15 cellular contexts compared by ENCODE assay signal in the genomic region with DNA sequence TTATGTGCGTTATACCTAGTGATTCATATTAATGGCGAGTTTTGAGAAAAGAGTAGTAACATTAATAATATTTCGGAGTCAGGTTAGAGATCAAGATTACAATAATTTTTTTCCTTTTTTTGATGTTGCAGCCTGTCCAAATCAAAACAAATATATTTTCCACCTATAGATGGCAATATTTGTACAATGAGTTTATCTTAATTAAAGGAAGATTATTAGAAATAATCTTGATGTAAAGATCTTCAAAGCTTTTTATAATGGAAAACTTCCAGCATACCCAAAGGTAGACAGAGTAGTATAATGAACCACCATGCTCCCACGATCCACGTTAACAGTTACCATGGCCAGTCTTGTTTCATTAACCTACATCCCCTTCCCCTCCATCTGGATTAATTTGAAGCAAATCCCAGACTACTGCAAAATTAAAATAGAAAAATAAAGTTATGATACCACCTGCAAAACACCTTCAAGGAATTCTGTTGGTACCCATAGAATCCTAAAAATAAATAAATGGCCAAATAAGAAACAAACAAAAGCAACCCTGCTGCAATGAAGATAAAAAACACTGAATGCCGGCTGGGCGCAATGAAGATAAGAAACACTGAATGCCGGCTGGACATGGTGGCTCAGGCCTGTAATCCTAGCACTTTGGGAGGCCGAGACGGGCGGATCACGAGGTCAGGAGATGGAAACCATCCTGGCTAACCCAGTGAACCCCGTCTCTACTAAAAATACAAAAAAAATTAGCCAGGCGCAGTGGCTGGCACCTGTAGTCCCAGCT. TPM values are rescaled to one million over a fixed set of nuclear protein-coding genes. Genes with fewer than 3 reads are reported as not detected.
DNase-seq lines count a peak whose midpoint lies in the region; ATAC-seq and TF ChIP-seq lines count a peak whose summit lies in the region.
"Had no signal": no experiment of that assay in that cellular context is flagged by ENCODE, and none has a peak within 500 bp of the region (broad histone marks: within the 10 kb centered on the region; RNA-seq: fewer than 3 reads in every experiment).

No MANE protein-coding gene starts in this region.

- no peaks in the 10 kb centered on the region for H4K20me1 ChIP-seq in HCT116 (ENCODE audit: insufficient read depth)

- peak; percentile 45 for TF ChIP-seq RAD21 in HCT116 (IDR thresholded peaks at IDR 0.05; ENCODE audit: low read depth)

- peaks cover 9% of the 10 kb centered on the region for H3K27me3 ChIP-seq in HCT116 (ENCODE audit: insufficient read depth, low read length)
- H3K27me3 ChIP-seq in RWPE2 (ENCODE audit: insufficient read depth, poor library complexity, severe bottlenecking), result no peaks in the 10 kb centered on the region
- H3K27me3 ChIP-seq in foreskin keratinocyte, result peaks cover 44% of the 10 kb centered on the region
- no peaks in the 10 kb centered on the region for H3K27me3 ChIP-seq in BE2C
- H3K27me3 ChIP-seq: testis had no signal

- intact Hi-C loops in HCT116 (cut with micrococcal nuclease), result no loop called here

- H3K4me2 ChIP-seq in HCT116 (ENCODE audit: low read length), result no peak overlapping the region

- no peak for DNase-seq in AG10803 (ENCODE audit: low read depth)
- DNase-seq in HCT116 (ENCODE audit: low read depth, low spot score), result no peak
- DNase-seq in RWPE2 (ENCODE audit: low spot score), result no peak
- no peak for DNase-seq in foreskin keratinocyte
- no peak for DNase-seq in activated naive CD4-positive, alpha-beta T cell treated with anti-CD3 and anti-CD28 coated beads, Interleukin-2, amount 50 U/mL, for 16 hours
- DNase-seq in BE2C, result no peak
- DNase-seq in A172 (ENCODE audit: low spot score), result no peak
- no peak for DNase-seq in activated T-cell treated with anti-CD3 and anti-CD28 coated beads, Interleukin-2, amount 50 U/mL, for 72 hours
- DNase-seq: activated B cell treated with CpG ODN at 0.5 μM for 24 hours; DMS79 treated with DMSO at 0.1 percent for 48 hours; hippocampal formation; naive B cell; stimulated activated CD4-positive, alpha-beta T cell treated with anti-CD3 and anti-CD28 coated beads, Interleukin-2, amount 100 ng/mL, for 48 hours; testis had no signal

- H3K4me1 ChIP-seq in HCT116 (ENCODE audit: control insufficient read depth in 1 of 2, insufficient read depth in 2 of 2, low read length in 2 of 2), result no peaks in the 10 kb centered on the region
- H3K4me1 ChIP-seq in RWPE2 (ENCODE audit: insufficient read depth, poor library complexity, severe bottlenecking), result no peaks in the 10 kb centered on the region
- no peaks in the 10 kb centered on the region for H3K4me1 ChIP-seq in foreskin keratinocyte
- H3K4me1 ChIP-seq in BE2C, result peaks cover 16% of the 10 kb centered on the region

- CTCF ChIA-PET in HCT116 (lab: Charles Lee), result interaction anchor here (0.6 to 2.0 kb wide), 3 partner anchors 140 to 410 kb away, joined by 3 to 14 read pairs (median 4); no protein-coding TSS in a partner anchor

- H3K9ac ChIP-seq in HCT116 (ENCODE audit: low read length), result no peak overlapping the region

- H3K36me3 Mint-ChIP-seq in activated T-cell treated with anti-CD3 and anti-CD28 coated beads, Interleukin-2, amount 50 U/mL, for 72 hours (ENCODE audit: insufficient read depth in 2 of 2), result no peaks in the 10 kb centered on the region
- H3K36me3 Mint-ChIP-seq: naive B cell had no signal

- no peaks in the 10 kb centered on the region for H3K9me2 ChIP-seq in HCT116 (ENCODE audit: insufficient read depth)

- ATAC-seq in HCT116 (no peak), RWPE2 (ENCODE audit: low read depth) (no peak), foreskin keratinocyte (no peak)
- no peak for ATAC-seq in activated T-cell treated with anti-CD3 and anti-CD28 coated beads, Interleukin-2, amount 50 U/mL, for 72 hours (replicated peaks in 1 of 2)
- ATAC-seq: activated T-helper 17 cell treated with anti-CD3 and anti-CD28 coated beads, Interleukin-2, amount 50 U/mL, for 72 hours had no signal

- H3K79me2 ChIP-seq in HCT116 (ENCODE audit: insufficient read depth, low read length), result no peaks in the 10 kb centered on the region

- H3K9me3 Mint-ChIP-seq in activated T-cell treated with anti-CD3 and anti-CD28 coated beads, Interleukin-2, amount 50 U/mL, for 72 hours, result no peaks in the 10 kb centered on the region
- H3K9me3 Mint-ChIP-seq: activated B cell treated with CpG ODN at 0.5 μM for 24 hours; activated T-helper 17 cell treated with anti-CD3 and anti-CD28 coated beads, Interleukin-2, amount 50 U/mL, for 72 hours; naive B cell had no signal

- TF ChIP-seq CTCF in AG10803 (conservative IDR thresholded peaks at IDR 0.05; ENCODE audit: low read length), result peak; percentile 33
- peak in 2 of 3 experiments; percentile 41 to 52; a peak in 2 of 6 replicates for TF ChIP-seq CTCF in HCT116 (IDR thresholded peaks at IDR 0.05 in 2 of 3, conservative IDR thresholded peaks at IDR 0.05 in 1 of 3; ENCODE audit: borderline replicate concordance in 1 of 3, insufficient read depth in 1 of 3, low read depth in 2 of 3, low read length in 2 of 3)
- peak; percentile 67 for TF ChIP-seq CTCF in RWPE2 (IDR thresholded peaks at IDR 0.05; ENCODE audit: poor library complexity, severe bottlenecking)
- peak; percentile 64 for TF ChIP-seq CTCF in foreskin keratinocyte (conservative IDR thresholded peaks at IDR 0.05)
- no peak for TF ChIP-seq CTCF in BE2C (IDR thresholded peaks at IDR 0.05; ENCODE audit: low read depth, low read length)

- H2AFZ ChIP-seq in HCT116 (ENCODE audit: low read depth, low read length, poor library complexity, severe bottlenecking), result no peak overlapping the region

- no peak overlapping the region for H3K4me3 Mint-ChIP-seq in activated T-cell treated with anti-CD3 and anti-CD28 coated beads, Interleukin-2, amount 50 U/mL, for 72 hours
- H3K4me3 Mint-ChIP-seq: activated B cell treated with CpG ODN at 0.5 μM for 24 hours; activated T-helper 17 cell treated with anti-CD3 and anti-CD28 coated beads, Interleukin-2, amount 50 U/mL, for 72 hours; naive B cell had no signal

- H3K36me3 ChIP-seq in HCT116 (ENCODE audit: control insufficient read depth in 1 of 2, insufficient read depth in 2 of 2, low read length in 2 of 2), result no peaks in the 10 kb centered on the region
- H3K36me3 ChIP-seq in RWPE2 (ENCODE audit: low read depth), result no peaks in the 10 kb centered on the region
- no peaks in the 10 kb centered on the region for H3K36me3 ChIP-seq in BE2C

- H3K27ac ChIP-seq in HCT116 (ENCODE audit: low read depth, low read length) (no peak overlapping the region), RWPE2 (ENCODE audit: poor library complexity, severe bottlenecking) (no peak overlapping the region), foreskin keratinocyte (no peak overlapping the region)
- H3K27ac ChIP-seq: testis had no signal

- H3K4me1 Mint-ChIP-seq in activated T-cell treated with anti-CD3 and anti-CD28 coated beads, Interleukin-2, amount 50 U/mL, for 72 hours (ENCODE audit: low read depth), result no peaks in the 10 kb centered on the region
- H3K4me1 Mint-ChIP-seq: activated B cell treated with CpG ODN at 0.5 μM for 24 hours; activated T-helper 17 cell treated with anti-CD3 and anti-CD28 coated beads, Interleukin-2, amount 50 U/mL, for 72 hours; naive B cell had no signal

- H3K27me3 Mint-ChIP-seq in activated T-cell treated with anti-CD3 and anti-CD28 coated beads, Interleukin-2, amount 50 U/mL, for 72 hours (ENCODE audit: low read depth), result peaks cover 25% of the 10 kb centered on the region

- BruUV-seq in HCT116 (replicated peaks; lab: Mats Ljungman, UMichigan), result no TSS peak

- H3K9me3 ChIP-seq in HCT116 (ENCODE audit: control insufficient read depth in 1 of 2, insufficient read depth in 1 of 2, low read depth in 1 of 2, low read length in 2 of 2) (no peaks in the 10 kb centered on the region), RWPE2 (ENCODE audit: severe bottlenecking) (no peaks in the 10 kb centered on the region), BE2C (no peaks in the 10 kb centered on the region)
- H3K9me3 ChIP-seq: testis had no signal

- H3K4me3 ChIP-seq in AG10803 (ENCODE audit: low read length), result no peak overlapping the region
- H3K4me3 ChIP-seq in HCT116 (replicated peaks in 1 of 2; ENCODE audit: low read depth in 1 of 2, low read length in 2 of 2), result no peak overlapping the region
- no peak overlapping the region for H3K4me3 ChIP-seq in RWPE2 (ENCODE audit: severe bottlenecking)
- H3K4me3 ChIP-seq in BE2C (ENCODE audit: low read depth, low read length), result no peak overlapping the region
- H3K4me3 ChIP-seq: testis had no signal

- no peak overlapping the region for H3K27ac Mint-ChIP-seq in activated T-cell treated with anti-CD3 and anti-CD28 coated beads, Interleukin-2, amount 50 U/mL, for 72 hours
- H3K27ac Mint-ChIP-seq: activated B cell treated with CpG ODN at 0.5 μM for 24 hours; activated T-helper 17 cell treated with anti-CD3 and anti-CD28 coated beads, Interleukin-2, amount 50 U/mL, for 72 hours; naive B cell had no signal

- no peak for TF ChIP-seq POLR2A in HCT116 (IDR thresholded peaks at IDR 0.05; ENCODE audit: borderline replicate concordance, extremely low read depth, insufficient read depth, insufficient read length)

- RAD21 ChIA-PET in HCT116 (lab: Charles Lee; ENCODE audit: low non-redundant PET in 1 of 2, low total read pairs in 2 of 2, uncharacterized antibody in 2 of 2, unreplicated experiment in 2 of 2), result no interaction called here

- POLR2A ChIA-PET in HCT116 (lab: Charles Lee), result no interaction called here

TF ChIP-seq in HCT116, 20 proteins besides CTCF, POLR2A, EP300 and RAD21:
- TF ChIP-seq SRF (IDR thresholded peaks at IDR 0.05; ENCODE audit: low read depth), result no peak

RNA-seq across cellular contexts. Expression of a gene that starts 46.5 kb away (rescaled TPM):
- total RNA-seq in HCT116 (2021; ENCODE audit: unreplicated experiment) (12.1 TPM), foreskin keratinocyte (14.9 and 17.5 TPM in 2 replicates)
- 6.0 and 7.8 TPM in 2 replicates for polyA plus RNA-seq in HCT116 (2012)
- 9.8 and 13.5 TPM in 2 replicates for polyA plus RNA-seq in foreskin keratinocyte
- 14.4 TPM for polyA plus RNA-seq in BE2C (2012; ENCODE audit: insufficient read depth, insufficient read length, low read depth)
- 30.5 and 34.0 TPM in 2 replicates for total RNA-seq in A172 (2014; rRNA removed; shearing (Covaris generic))
- 10 to 100 TPM; 18.1 to 23.9 TPM for total RNA-seq in activated T-cell treated with anti-CD3 and anti-CD28 coated beads, Interleukin-2, amount 50 U/mL, for 72 hours

RNA-seq across cellular contexts. Expression of a gene that starts 50.9 kb away (rescaled TPM):
- not detected for total RNA-seq in HCT116 (2021; ENCODE audit: unreplicated experiment)
- not detected in 2 replicates for polyA plus RNA-seq in HCT116 (2012)
- not detected in 2 replicates for total RNA-seq in foreskin keratinocyte
- not detected in 2 replicates for polyA plus RNA-seq in foreskin keratinocyte
- not detected for polyA plus RNA-seq in BE2C (2012; ENCODE audit: insufficient read depth, insufficient read length, low read depth)
- not detected in 2 replicates for total RNA-seq in A172 (2014; rRNA removed; shearing (Covaris generic))
- total RNA-seq in activated T-cell treated with anti-CD3 and anti-CD28 coated beads, Interleukin-2, amount 50 U/mL, for 72 hours, result not detected
- total RNA-seq: activated B cell treated with CpG ODN at 0.5 μM for 24 hours; activated T-helper 17 cell treated with anti-CD3 and anti-CD28 coated beads, Interleukin-2, amount 50 U/mL, for 72 hours had no signal
